In the genomic region with DNA sequence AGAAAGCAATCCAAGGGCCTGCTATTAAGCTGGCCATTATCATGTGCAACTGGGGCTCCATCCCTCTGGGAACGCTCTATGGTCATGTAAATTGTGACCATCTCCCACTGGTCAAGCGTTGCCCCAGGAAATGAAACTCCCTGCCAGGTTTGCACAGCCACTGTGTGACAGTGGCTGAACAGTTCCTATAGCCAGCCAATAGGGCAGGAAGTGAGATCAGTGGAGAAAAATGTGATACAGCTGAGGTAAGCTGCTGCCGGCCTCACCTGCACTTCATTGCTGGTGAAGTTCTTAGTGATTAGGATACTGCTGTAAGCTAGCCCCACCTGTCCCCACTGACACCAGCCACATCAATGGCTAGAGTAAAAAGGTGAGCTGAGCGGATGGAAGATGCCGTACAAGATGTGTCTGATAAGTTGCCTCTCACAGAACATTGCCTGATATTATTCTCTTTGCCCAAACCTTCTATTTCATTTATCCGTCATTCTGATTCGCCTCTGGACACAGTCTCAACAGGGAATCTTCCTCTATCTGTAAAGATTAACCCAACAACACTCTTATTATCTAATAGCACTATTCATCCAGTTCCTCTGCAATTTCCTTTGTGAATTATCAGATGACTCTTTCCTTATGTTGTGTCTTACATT, we compare ENCODE assay signal across 10 cellular contexts. TPM values are rescaled to one million over a fixed set of nuclear protein-coding genes. Genes with fewer than 3 reads are reported as not detected.
DNase-seq lines count a peak whose midpoint lies in the region; ATAC-seq and TF ChIP-seq lines count a peak whose summit lies in the region.
"Had no signal": no experiment of that assay in that cellular context is flagged by ENCODE, and none has a peak within 500 bp of the region (broad histone marks: within the 10 kb centered on the region; RNA-seq: fewer than 3 reads in every experiment).

No MANE protein-coding gene starts in this region.

- H3K27me3 ChIP-seq in iPS-20b (ENCODE audit: insufficient read depth, low read length) = no peaks in the 10 kb centered on the region
- H3K27me3 ChIP-seq in smooth muscle cell (ENCODE audit: low read depth) = no peaks in the 10 kb centered on the region

- H3K27ac ChIP-seq in iPS-20b (ENCODE audit: low read length) (no peak overlapping the region), smooth muscle cell (ENCODE audit: low read depth) (peak overlapping the region; percentile 79)

- H3K4me1 ChIP-seq in iPS-20b (ENCODE audit: insufficient read depth, low read length) (peaks cover 23% of the 10 kb centered on the region), smooth muscle cell (ENCODE audit: low read depth) (peaks cover 9% of the 10 kb centered on the region)

- H3F3A ChIP-seq in smooth muscle cell (ENCODE audit: low read depth) = peaks cover 5% of the 10 kb centered on the region

- H3K4me1 Mint-ChIP-seq in HFFc6 (ENCODE audit: low read depth) = peaks cover 37% of the 10 kb centered on the region
- H3K4me1 Mint-ChIP-seq: naive thymus-derived CD8-positive, alpha-beta T cell had no signal

- DNase-seq in HFFc6 = no peak
- DNase-seq in smooth muscle cell (lab: John Stamatoyannopoulos, UW; ENCODE audit: unreplicated experiment) = no peak
- no peak for DNase-seq in KG1 (lab: John Stamatoyannopoulos, UW)
- DNase-seq: activated T-cell treated with anti-CD3 and anti-CD28 coated beads, Interleukin-2, amount 50 U/mL, for 1 hour; naive thymus-derived CD8-positive, alpha-beta T cell; SHP77 treated with DMSO at 0.1 percent for 48 hours had no signal

- H3K36me3 ChIP-seq in iPS-20b (ENCODE audit: insufficient read depth, low read depth, low read length) (no peaks in the 10 kb centered on the region), smooth muscle cell (ENCODE audit: low read depth) (no peaks in the 10 kb centered on the region)

- H3K9me3 ChIP-seq in iPS-20b (ENCODE audit: insufficient read depth, low read depth, low read length) (no peaks in the 10 kb centered on the region), smooth muscle cell (replicated peaks; ENCODE audit: low read depth) (no peaks in the 10 kb centered on the region)

- no peaks in the 10 kb centered on the region for H3K9me3 Mint-ChIP-seq in HFFc6
- H3K9me3 Mint-ChIP-seq: naive thymus-derived CD8-positive, alpha-beta T cell had no signal

- peak overlapping the region; percentile 45 for H3K4me2 ChIP-seq in smooth muscle cell

- no peaks in the 10 kb centered on the region for H3K36me3 Mint-ChIP-seq in HFFc6 (ENCODE audit: low read depth)
- H3K36me3 Mint-ChIP-seq: naive thymus-derived CD8-positive, alpha-beta T cell had no signal

- H4K20me1 ChIP-seq in smooth muscle cell (ENCODE audit: low read depth) = no peaks in the 10 kb centered on the region

- H3K27ac Mint-ChIP-seq in HFFc6 = peak overlapping the region; percentile 76
- H3K27ac Mint-ChIP-seq: naive thymus-derived CD8-positive, alpha-beta T cell had no signal

- peak overlapping the region; percentile 25 for H3K4me3 Mint-ChIP-seq in HFFc6
- H3K4me3 Mint-ChIP-seq: naive thymus-derived CD8-positive, alpha-beta T cell had no signal

- ATAC-seq in SK-N-SH treated with all-trans-retinoic acid at 6 μM for 48 hours = peak; percentile 61
- ATAC-seq in HG03139 (IDR thresholded peaks at IDR 0.05; ENCODE audit: unreplicated experiment) = no peak
- no peak for ATAC-seq in HG03159 (IDR thresholded peaks at IDR 0.05; ENCODE audit: unreplicated experiment)
- ATAC-seq: naive thymus-derived CD8-positive, alpha-beta T cell had no signal

- peak overlapping the region; percentile 74 for H2AFZ ChIP-seq in smooth muscle cell (ENCODE audit: low read depth)

- peaks cover 2% of the 10 kb centered on the region for H3K27me3 Mint-ChIP-seq in HFFc6 (ENCODE audit: insufficient read depth)

- TF ChIP-seq CTCF in HFFc6 (IDR thresholded peaks at IDR 0.05) = no peak
- no peak for TF ChIP-seq CTCF in smooth muscle cell (IDR thresholded peaks at IDR 0.05; ENCODE audit: borderline replicate concordance, insufficient read depth, poor library complexity, severe bottlenecking)

- H3K4me3 ChIP-seq in iPS-20b (ENCODE audit: low read length) (no peak overlapping the region; the same call in 1 of the 2 replicates), smooth muscle cell (no peak overlapping the region)

- H3K9ac ChIP-seq in iPS-20b (ENCODE audit: low read depth, low read length) = peak overlapping the region; percentile 33; the same call in 1 of the 2 replicates
- H3K9ac ChIP-seq in smooth muscle cell (ENCODE audit: low read depth) = peak overlapping the region; percentile 36

- 55% methylated on average over 7 of the region's 7 CpGs for WGBS in smooth muscle cell (ENCODE audit: low lambda C conversion rate)

- H3K79me2 ChIP-seq in smooth muscle cell (ENCODE audit: low read depth) = no peaks in the 10 kb centered on the region

TF ChIP-seq in SK-N-SH treated with all-trans-retinoic acid at 6 μM for 48 hours, 23 proteins besides CTCF, POLR2A, EP300 and RAD21:
- no peak for TF ChIP-seq GLIS3 (CRISPR knock-in tag; IDR thresholded peaks at IDR 0.05)
- TF ChIP-seq ZNF70 (CRISPR knock-in tag; IDR thresholded peaks at IDR 0.05) = no peak

RNA-seq across cellular contexts. Expression of a gene that starts 38.4 kb away (rescaled TPM):
- 10 to 100 TPM; 32.8 to 37.8 (median 35.8) TPM for total RNA-seq in HFFc6 (2021; fragmentation: NEBNext Ultra II Directional; extraction: Animal tissue kit (Norgen Biotek cat#: 25700))
- 34.9 and 43.3 TPM in 2 replicates for total RNA-seq in smooth muscle cell
- polyA plus RNA-seq in smooth muscle cell = 14.8 and 16.5 TPM in 2 replicates
